ENCODE assay signal across 8 cellular contexts in genomic region chr11:7688238-7688826, GRCh38. TPM values are rescaled to one million over a fixed set of nuclear protein-coding genes. Genes with fewer than 3 reads are reported as not detected.
A peak's percentile ranks its signal among the peaks of the same experiment; 100 is the strongest.
DNase-seq lines count a peak whose midpoint lies in the region; ATAC-seq and TF ChIP-seq lines count a peak whose summit lies in the region.

No MANE protein-coding gene starts in this region.

- DNase-seq in CD1c-positive myeloid dendritic cell (ENCODE audit: extremely low spot score) (peak; percentile 50), kidney epithelial cell (ENCODE audit: low read depth) (no peak), uterus (no peak), hepatic stellate cell (ENCODE audit: low spot score) (no peak), left colon (no peak)
- DNase-seq in Jurkat, Clone E6-1 (ENCODE audit: low read depth, low spot score), result peak; percentile 10
- DNase-seq in activated CD8-positive, alpha-beta T cell treated with anti-CD3 and anti-CD28 coated beads, Interleukin-2, amount 10 ng/mL, durations not matched to agents 7 days and 5 days, result peak; percentile 27

- H3K27me3 Mint-ChIP-seq in activated CD8-positive, alpha-beta T cell treated with anti-CD3 and anti-CD28 coated beads, Interleukin-2, amount 10 ng/mL, durations not matched to agents 7 days and 5 days (ENCODE audit: low read depth), result peaks cover 28% of the 10 kb centered on the region

- no peaks in the 10 kb centered on the region for H3K36me3 ChIP-seq in kidney epithelial cell (ENCODE audit: control insufficient read depth, insufficient read depth, low read length)
- H3K36me3 ChIP-seq in uterus, result no peaks in the 10 kb centered on the region

- intact Hi-C loops in uterus (cut with DNase I; ENCODE audit: low total_unique reads) (loop anchor here (5.0 kb wide), 1 partner anchor 116 kb away; no protein-coding TSS in a partner anchor), left colon (cut with DNase I, micrococcal nuclease) (loop anchor here in 1 of 2 donors (5.0 kb wide), 1 partner anchor 116 kb away; no protein-coding TSS in a partner anchor)

- TF ChIP-seq CTCF in kidney epithelial cell (IDR thresholded peaks at IDR 0.05; ENCODE audit: insufficient read depth, low read length, poor library complexity, severe bottlenecking), result peak; percentile 87
- TF ChIP-seq CTCF in uterus (IDR thresholded peaks at IDR 0.05), result peak; percentile 68 to 85 (median 77)

- CTCF ChIA-PET in activated CD8-positive, alpha-beta T cell treated with anti-CD3 and anti-CD28 coated beads, Interleukin-2, amount 10 ng/mL, durations not matched to agents 7 days and 5 days (lab: Charles Lee), result interaction anchor here (1.0 to 2.4 kb wide), 6 partner anchors 9 to 335 kb away, joined by 3 to 8 read pairs (median 4); no protein-coding TSS in a partner anchor

- H3K27ac ChIP-seq in uterus, result no peak overlapping the region

- no peaks in the 10 kb centered on the region for H3K9me3 ChIP-seq in uterus

- TF ChIP-seq POLR2A in uterus (IDR thresholded peaks at IDR 0.05), result no peak

- peak; percentile 61 for ATAC-seq in GM18907 (IDR thresholded peaks at IDR 0.05; ENCODE audit: unreplicated experiment)
- no peak for ATAC-seq in activated CD8-positive, alpha-beta T cell treated with anti-CD3 and anti-CD28 coated beads, Interleukin-2, amount 10 ng/mL, durations not matched to agents 7 days and 5 days
- ATAC-seq in left colon, result no peak

- H3K27me3 ChIP-seq in kidney epithelial cell (ENCODE audit: control insufficient read depth, insufficient read depth, low read length) (no peaks in the 10 kb centered on the region), uterus (no peaks in the 10 kb centered on the region)

- no peak overlapping the region for H3K4me3 ChIP-seq in Jurkat, Clone E6-1 (ENCODE audit: low read length)
- H3K4me3 ChIP-seq in kidney epithelial cell (ENCODE audit: low read depth, low read length), result no peak overlapping the region
- H3K4me3 ChIP-seq in uterus, result no peak overlapping the region

- POLR2A ChIA-PET in activated CD8-positive, alpha-beta T cell treated with anti-CD3 and anti-CD28 coated beads, Interleukin-2, amount 10 ng/mL, durations not matched to agents 7 days and 5 days (lab: Charles Lee), result no interaction called here

- H3K4me1 ChIP-seq in uterus, result no peaks in the 10 kb centered on the region

- no peak overlapping the region for H3K4me3 Mint-ChIP-seq in activated CD8-positive, alpha-beta T cell treated with anti-CD3 and anti-CD28 coated beads, Interleukin-2, amount 10 ng/mL, durations not matched to agents 7 days and 5 days

- no peak overlapping the region for H3K27ac Mint-ChIP-seq in activated CD8-positive, alpha-beta T cell treated with anti-CD3 and anti-CD28 coated beads, Interleukin-2, amount 10 ng/mL, durations not matched to agents 7 days and 5 days

- no peaks in the 10 kb centered on the region for H3K36me3 Mint-ChIP-seq in activated CD8-positive, alpha-beta T cell treated with anti-CD3 and anti-CD28 coated beads, Interleukin-2, amount 10 ng/mL, durations not matched to agents 7 days and 5 days (ENCODE audit: low read depth)

- H3K9me3 Mint-ChIP-seq in activated CD8-positive, alpha-beta T cell treated with anti-CD3 and anti-CD28 coated beads, Interleukin-2, amount 10 ng/mL, durations not matched to agents 7 days and 5 days (ENCODE audit: insufficient read depth), result no peaks in the 10 kb centered on the region

- no peaks in the 10 kb centered on the region for H3K4me1 Mint-ChIP-seq in activated CD8-positive, alpha-beta T cell treated with anti-CD3 and anti-CD28 coated beads, Interleukin-2, amount 10 ng/mL, durations not matched to agents 7 days and 5 days (ENCODE audit: low read depth)

RNA-seq across cellular contexts. Expression of gene CYB5R2, which starts 15.0 kb away (rescaled TPM):
- not detected for polyA plus RNA-seq in Jurkat, Clone E6-1 (2012; ENCODE audit: insufficient read depth, insufficient read length)
- under 1 TPM; 0.24 to 0.55 TPM for total RNA-seq in activated CD8-positive, alpha-beta T cell treated with anti-CD3 and anti-CD28 coated beads, Interleukin-2, amount 10 ng/mL, durations not matched to agents 7 days and 5 days
- 14.2 and 17.2 TPM in 2 replicates for total RNA-seq in kidney epithelial cell
- 10 to 100 TPM; 10.5 to 29.2 (median 24.1) TPM for total RNA-seq in uterus
- 1 to 10 TPM; 4.4 to 5.2 TPM for total RNA-seq in left colon

RNA-seq across cellular contexts. Expression of gene OVCH2, which starts 17.9 kb away (rescaled TPM):
- not detected for polyA plus RNA-seq in Jurkat, Clone E6-1 (2012; ENCODE audit: insufficient read depth, insufficient read length)
- total RNA-seq in activated CD8-positive, alpha-beta T cell treated with anti-CD3 and anti-CD28 coated beads, Interleukin-2, amount 10 ng/mL, durations not matched to agents 7 days and 5 days, result not detected
- total RNA-seq in kidney epithelial cell (not detected in 2 replicates), uterus (under 1 TPM in 1 of 4 donors, not detected in 3; 0.21 TPM), left colon (not detected)

Comparison
In these comparisons a context has a peak if more than half of its experiments do, and no peak if none do; other contexts are left out.
1. DNase-seq: peak in CD1c-positive myeloid dendritic cell (single experiment), Jurkat, Clone E6-1 (single experiment) and activated CD8-positive, alpha-beta T cell treated with anti-CD3 and anti-CD28 coated beads, Interleukin-2, amount 10 ng/mL, durations not matched to agents 7 days and 5 days (single experiment); none in kidney epithelial cell (single experiment), uterus (0 of 2), hepatic stellate cell (single experiment) and left colon (0 of 2).